In the genomic region with DNA sequence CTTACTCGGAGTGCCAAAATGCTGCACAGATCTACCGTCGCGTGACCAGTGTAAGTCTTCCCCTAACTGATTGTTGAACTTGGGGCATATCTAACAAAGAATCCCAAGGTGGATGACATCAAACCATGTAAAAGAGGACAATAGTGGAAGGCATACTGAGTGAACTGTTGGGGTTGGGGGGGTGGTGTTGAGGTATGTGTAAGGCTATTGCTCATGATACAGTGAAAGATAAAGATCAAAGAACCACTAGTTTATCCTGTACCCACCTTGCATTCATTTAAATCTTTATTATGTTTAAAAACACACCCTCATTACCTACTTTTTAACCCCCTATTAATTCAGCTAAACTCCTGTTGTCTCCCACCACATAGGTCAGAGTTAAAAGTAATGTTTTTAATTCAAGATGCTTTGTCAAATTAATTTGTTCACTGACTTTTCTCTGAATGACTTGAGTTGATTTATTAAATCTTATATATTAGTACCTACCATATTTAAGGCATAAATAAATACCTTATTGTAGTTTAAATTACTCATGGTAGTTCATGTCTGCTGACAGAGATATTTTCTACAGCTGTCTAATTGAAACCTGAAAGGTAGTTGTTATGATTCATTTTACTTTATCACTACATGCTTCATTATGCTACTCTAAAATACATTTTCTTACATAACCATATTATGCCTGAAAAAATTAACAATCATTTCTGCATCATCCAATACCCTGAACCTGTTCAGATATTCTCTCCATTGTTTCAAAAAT, we compare ENCODE assay signal across 24 cellular contexts.
"Had no signal": no experiment of that assay in that cellular context is flagged by ENCODE, and none has a peak within 500 bp of the region (broad histone marks: within the 10 kb centered on the region; RNA-seq: fewer than 3 reads in every experiment).

No MANE protein-coding gene starts in this region.

- H3K4me1 Mint-ChIP-seq: activated B cell treated with CpG ODN at 0.5 μM for 24 hours, nephron had no signal

- H3K9me3 ChIP-seq: body of pancreas, colonic mucosa, esophagus squamous epithelium, gastrocnemius medialis, neutrophil, ovary, psoas muscle, right atrium auricular region, tibial nerve had no signal

- H3K4me1 ChIP-seq: body of pancreas, colonic mucosa had no signal

- H3K36me3 ChIP-seq: colonic mucosa, ovary had no signal

- H3K4me3 Mint-ChIP-seq: activated B cell treated with CpG ODN at 0.5 μM for 24 hours; activated CD4-positive, alpha-beta memory T cell treated with anti-CD3 and anti-CD28 coated beads for 36 hours; effector memory CD8-positive, alpha-beta T cell; nephron; stimulated activated naive CD8-positive, alpha-beta T cell treated with anti-CD3 and anti-CD28 coated beads, Interleukin-15, Interleukin-2, amounts not matched to agents 100 ng/mL and 50 ng/mL, for 24 hours had no signal

- H3K9me3 Mint-ChIP-seq: activated B cell treated with CpG ODN at 0.5 μM for 24 hours; activated CD4-positive, alpha-beta memory T cell treated with anti-CD3 and anti-CD28 coated beads for 36 hours; activated T-helper 2 cell treated with anti-CD3 and anti-CD28 coated beads, Interferon-gamma antibody, Interleukin-2, Interleukin-4, amounts not matched to agents 10 μg/mL and 5 μg/mL and 100 μg/mL, durations not matched to agents 14 hours and 24 hours and 36 hours; effector memory CD8-positive, alpha-beta T cell; nephron; stimulated activated naive CD8-positive, alpha-beta T cell treated with anti-CD3 and anti-CD28 coated beads, Interleukin-15, Interleukin-2, amounts not matched to agents 100 ng/mL and 50 ng/mL, for 24 hours had no signal

- H3K27ac Mint-ChIP-seq: activated B cell treated with CpG ODN at 0.5 μM for 24 hours; activated CD4-positive, alpha-beta memory T cell treated with anti-CD3 and anti-CD28 coated beads for 36 hours; nephron; stimulated activated naive CD8-positive, alpha-beta T cell treated with anti-CD3 and anti-CD28 coated beads, Interleukin-15, Interleukin-2, amounts not matched to agents 100 ng/mL and 50 ng/mL, for 24 hours had no signal

- H3K27me3 Mint-ChIP-seq: activated B cell treated with CpG ODN at 0.5 μM for 24 hours; activated CD4-positive, alpha-beta memory T cell treated with anti-CD3 and anti-CD28 coated beads for 36 hours; effector memory CD8-positive, alpha-beta T cell; stimulated activated naive CD8-positive, alpha-beta T cell treated with anti-CD3 and anti-CD28 coated beads, Interleukin-15, Interleukin-2, amounts not matched to agents 100 ng/mL and 50 ng/mL, for 24 hours had no signal

- DNase-seq: activated B cell treated with CpG ODN at 0.5 μM for 24 hours; activated CD4-positive, alpha-beta memory T cell treated with anti-CD3 and anti-CD28 coated beads for 36 hours; activated CD4-positive, alpha-beta T cell treated with anti-CD3 and anti-CD28 coated beads for 48 hours; activated naive CD4-positive, alpha-beta T cell; activated T-cell treated with anti-CD3 and anti-CD28 coated beads, Interleukin-2, amount 50 U/mL, for 1 hour; anterior cingulate cortex; body of pancreas; colonic mucosa; dorsolateral prefrontal cortex; effector memory CD8-positive, alpha-beta T cell; esophagus squamous epithelium; gastrocnemius medialis; hippocampal formation; left ventricle myocardium superior; ovary; psoas muscle; stimulated activated CD4-positive, alpha-beta T cell treated with anti-CD3 and anti-CD28 coated beads, Interleukin-1b, Interleukin-23, amount 100 ng/mL, for 48 hours; T1000 had no signal

- ATAC-seq: body of pancreas; effector memory CD8-positive, alpha-beta T cell; gastrocnemius medialis; left ventricle myocardium superior; psoas muscle had no signal

- H3K4me3 ChIP-seq: body of pancreas, colonic mucosa, dorsolateral prefrontal cortex, esophagus squamous epithelium, gastrocnemius medialis, ovary, psoas muscle, right atrium auricular region, tibial nerve had no signal

- H3K27me3 ChIP-seq: body of pancreas, colonic mucosa, dorsolateral prefrontal cortex, esophagus squamous epithelium, gastrocnemius medialis, neutrophil, ovary, right atrium auricular region, tibial nerve had no signal

- H3K27ac ChIP-seq: body of pancreas, colonic mucosa, esophagus squamous epithelium, gastrocnemius medialis, neutrophil, ovary, psoas muscle, right atrium auricular region, tibial nerve had no signal
